ENCODE assay signal across 1 cellular context in the genomic region with DNA sequence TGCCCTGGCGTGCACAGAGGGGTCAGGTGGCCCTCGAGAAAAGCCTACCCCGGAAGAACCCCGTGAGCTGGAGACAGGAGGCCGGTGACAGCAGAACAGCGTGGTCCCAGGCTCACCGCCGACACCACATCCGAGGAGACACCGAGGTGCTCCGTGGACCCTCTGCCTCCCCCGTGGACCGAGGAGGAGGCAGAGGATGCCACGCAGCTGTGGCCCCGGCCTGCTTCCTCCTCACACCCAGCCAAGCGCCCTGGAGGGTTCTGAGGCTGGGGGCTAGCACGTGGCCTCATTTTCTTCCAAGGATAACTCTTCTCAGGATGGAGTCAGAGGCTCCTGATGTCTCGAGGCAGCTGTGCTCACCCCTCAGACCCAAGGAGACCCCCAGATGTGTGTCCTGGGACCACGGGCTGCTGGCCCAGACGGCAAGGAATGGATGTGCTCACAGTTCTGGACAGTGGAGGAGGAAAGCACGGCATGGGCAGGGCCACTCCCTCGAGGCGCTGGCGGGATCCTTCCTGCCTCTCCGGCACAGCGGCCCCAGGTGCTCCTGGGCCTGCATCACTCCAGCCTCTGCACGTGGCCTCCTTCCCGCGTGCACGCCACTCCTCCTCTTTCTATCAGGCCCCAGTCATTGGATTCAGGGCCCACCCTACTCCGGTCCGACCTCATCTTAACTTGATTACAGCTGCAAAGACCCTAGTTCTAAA.
TF ChIP-seq lines count a peak whose summit lies in the region.

No MANE protein-coding gene starts in this region.

TF ChIP-seq in SK-N-SH treated with all-trans-retinoic acid at 6 μM for 48 hours, 23 proteins besides CTCF, POLR2A, EP300 and RAD21 (continued from another document):
- TF ChIP-seq, protein P1, sequence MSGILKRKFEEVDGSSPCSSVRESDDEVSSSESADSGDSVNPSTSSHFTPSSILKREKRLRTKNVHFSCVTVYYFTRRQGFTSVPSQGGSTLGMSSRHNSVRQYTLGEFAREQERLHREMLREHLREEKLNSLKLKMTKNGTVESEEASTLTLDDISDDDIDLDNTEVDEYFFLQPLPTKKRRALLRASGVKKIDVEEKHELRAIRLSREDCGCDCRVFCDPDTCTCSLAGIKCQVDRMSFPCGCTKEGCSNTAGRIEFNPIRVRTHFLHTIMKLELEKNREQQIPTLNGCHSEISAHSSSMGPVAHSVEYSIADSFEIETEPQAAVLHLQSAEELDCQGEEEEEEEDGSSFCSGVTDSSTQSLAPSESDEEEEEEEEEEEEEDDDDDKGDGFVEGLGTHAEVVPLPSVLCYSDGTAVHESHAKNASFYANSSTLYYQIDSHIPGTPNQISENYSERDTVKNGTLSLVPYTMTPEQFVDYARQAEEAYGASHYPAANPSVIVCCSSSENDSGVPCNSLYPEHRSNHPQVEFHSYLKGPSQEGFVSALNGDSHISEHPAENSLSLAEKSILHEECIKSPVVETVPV (CRISPR knock-in tag; IDR thresholded peaks at IDR 0.05), result no peak
- TF ChIP-seq ZNF8 (CRISPR knock-in tag; IDR thresholded peaks at IDR 0.05), result no peak
- TF ChIP-seq ZC3H10 (CRISPR knock-in tag; IDR thresholded peaks at IDR 0.05), result no peak
- TF ChIP-seq, protein P2, sequence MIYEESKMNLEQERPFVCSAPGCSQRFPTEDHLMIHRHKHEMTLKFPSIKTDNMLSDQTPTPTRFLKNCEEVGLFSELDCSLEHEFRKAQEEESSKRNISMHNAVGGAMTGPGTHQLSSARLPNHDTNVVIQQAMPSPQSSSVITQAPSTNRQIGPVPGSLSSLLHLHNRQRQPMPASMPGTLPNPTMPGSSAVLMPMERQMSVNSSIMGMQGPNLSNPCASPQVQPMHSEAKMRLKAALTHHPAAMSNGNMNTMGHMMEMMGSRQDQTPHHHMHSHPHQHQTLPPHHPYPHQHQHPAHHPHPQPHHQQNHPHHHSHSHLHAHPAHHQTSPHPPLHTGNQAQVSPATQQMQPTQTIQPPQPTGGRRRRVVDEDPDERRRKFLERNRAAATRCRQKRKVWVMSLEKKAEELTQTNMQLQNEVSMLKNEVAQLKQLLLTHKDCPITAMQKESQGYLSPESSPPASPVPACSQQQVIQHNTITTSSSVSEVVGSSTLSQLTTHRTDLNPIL (CRISPR knock-in tag; IDR thresholded peaks at IDR 0.05; ENCODE audit: low read depth), result no peak
- TF ChIP-seq, protein P3, sequence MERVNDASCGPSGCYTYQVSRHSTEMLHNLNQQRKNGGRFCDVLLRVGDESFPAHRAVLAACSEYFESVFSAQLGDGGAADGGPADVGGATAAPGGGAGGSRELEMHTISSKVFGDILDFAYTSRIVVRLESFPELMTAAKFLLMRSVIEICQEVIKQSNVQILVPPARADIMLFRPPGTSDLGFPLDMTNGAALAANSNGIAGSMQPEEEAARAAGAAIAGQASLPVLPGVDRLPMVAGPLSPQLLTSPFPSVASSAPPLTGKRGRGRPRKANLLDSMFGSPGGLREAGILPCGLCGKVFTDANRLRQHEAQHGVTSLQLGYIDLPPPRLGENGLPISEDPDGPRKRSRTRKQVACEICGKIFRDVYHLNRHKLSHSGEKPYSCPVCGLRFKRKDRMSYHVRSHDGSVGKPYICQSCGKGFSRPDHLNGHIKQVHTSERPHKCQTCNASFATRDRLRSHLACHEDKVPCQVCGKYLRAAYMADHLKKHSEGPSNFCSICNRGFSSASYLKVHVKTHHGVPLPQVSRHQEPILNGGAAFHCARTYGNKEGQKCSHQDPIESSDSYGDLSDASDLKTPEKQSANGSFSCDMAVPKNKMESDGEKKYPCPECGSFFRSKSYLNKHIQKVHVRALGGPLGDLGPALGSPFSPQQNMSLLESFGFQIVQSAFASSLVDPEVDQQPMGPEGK (CRISPR knock-in tag; IDR thresholded peaks at IDR 0.05; ENCODE audit: borderline replicate concordance), result no peak
- no peak for TF ChIP-seq ZFP3 (CRISPR knock-in tag; IDR thresholded peaks at IDR 0.05)
- no peak for TF ChIP-seq TCF4 (CRISPR knock-in tag; IDR thresholded peaks at IDR 0.05; ENCODE audit: borderline replicate concordance)
- TF ChIP-seq, protein P4, sequence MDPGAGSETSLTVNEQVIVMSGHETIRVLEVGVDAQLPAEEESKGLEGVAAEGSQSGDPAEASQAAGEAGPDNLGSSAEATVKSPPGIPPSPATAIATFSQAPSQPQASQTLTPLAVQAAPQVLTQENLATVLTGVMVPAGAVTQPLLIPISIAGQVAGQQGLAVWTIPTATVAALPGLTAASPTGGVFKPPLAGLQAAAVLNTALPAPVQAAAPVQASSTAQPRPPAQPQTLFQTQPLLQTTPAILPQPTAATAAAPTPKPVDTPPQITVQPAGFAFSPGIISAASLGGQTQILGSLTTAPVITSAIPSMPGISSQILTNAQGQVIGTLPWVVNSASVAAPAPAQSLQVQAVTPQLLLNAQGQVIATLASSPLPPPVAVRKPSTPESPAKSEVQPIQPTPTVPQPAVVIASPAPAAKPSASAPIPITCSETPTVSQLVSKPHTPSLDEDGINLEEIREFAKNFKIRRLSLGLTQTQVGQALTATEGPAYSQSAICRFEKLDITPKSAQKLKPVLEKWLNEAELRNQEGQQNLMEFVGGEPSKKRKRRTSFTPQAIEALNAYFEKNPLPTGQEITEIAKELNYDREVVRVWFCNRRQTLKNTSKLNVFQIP (CRISPR knock-in tag; IDR thresholded peaks at IDR 0.05; ENCODE audit: borderline replicate concordance, low read depth), result no peak
- no peak for TF ChIP-seq ZFP30 (CRISPR knock-in tag; IDR thresholded peaks at IDR 0.05)
- no peak for TF ChIP-seq ARNTL (CRISPR knock-in tag; IDR thresholded peaks at IDR 0.05; ENCODE audit: borderline replicate concordance, low read depth)
- TF ChIP-seq BACH2 (CRISPR knock-in tag; IDR thresholded peaks at IDR 0.05; ENCODE audit: borderline replicate concordance), result no peak
- TF ChIP-seq, protein P5, sequence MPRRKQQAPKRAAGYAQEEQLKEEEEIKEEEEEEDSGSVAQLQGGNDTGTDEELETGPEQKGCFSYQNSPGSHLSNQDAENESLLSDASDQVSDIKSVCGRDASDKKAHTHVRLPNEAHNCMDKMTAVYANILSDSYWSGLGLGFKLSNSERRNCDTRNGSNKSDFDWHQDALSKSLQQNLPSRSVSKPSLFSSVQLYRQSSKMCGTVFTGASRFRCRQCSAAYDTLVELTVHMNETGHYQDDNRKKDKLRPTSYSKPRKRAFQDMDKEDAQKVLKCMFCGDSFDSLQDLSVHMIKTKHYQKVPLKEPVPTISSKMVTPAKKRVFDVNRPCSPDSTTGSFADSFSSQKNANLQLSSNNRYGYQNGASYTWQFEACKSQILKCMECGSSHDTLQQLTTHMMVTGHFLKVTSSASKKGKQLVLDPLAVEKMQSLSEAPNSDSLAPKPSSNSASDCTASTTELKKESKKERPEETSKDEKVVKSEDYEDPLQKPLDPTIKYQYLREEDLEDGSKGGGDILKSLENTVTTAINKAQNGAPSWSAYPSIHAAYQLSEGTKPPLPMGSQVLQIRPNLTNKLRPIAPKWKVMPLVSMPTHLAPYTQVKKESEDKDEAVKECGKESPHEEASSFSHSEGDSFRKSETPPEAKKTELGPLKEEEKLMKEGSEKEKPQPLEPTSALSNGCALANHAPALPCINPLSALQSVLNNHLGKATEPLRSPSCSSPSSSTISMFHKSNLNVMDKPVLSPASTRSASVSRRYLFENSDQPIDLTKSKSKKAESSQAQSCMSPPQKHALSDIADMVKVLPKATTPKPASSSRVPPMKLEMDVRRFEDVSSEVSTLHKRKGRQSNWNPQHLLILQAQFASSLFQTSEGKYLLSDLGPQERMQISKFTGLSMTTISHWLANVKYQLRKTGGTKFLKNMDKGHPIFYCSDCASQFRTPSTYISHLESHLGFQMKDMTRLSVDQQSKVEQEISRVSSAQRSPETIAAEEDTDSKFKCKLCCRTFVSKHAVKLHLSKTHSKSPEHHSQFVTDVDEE (CRISPR knock-in tag; IDR thresholded peaks at IDR 0.05), result no peak
- TF ChIP-seq ZNF565 (CRISPR knock-in tag; conservative IDR thresholded peaks at IDR 0.05; ENCODE audit: low read depth), result no peak
- no peak for TF ChIP-seq RARB (CRISPR knock-in tag; IDR thresholded peaks at IDR 0.05)
- TF ChIP-seq ISL1 (CRISPR knock-in tag; IDR thresholded peaks at IDR 0.05), result no peak
- TF ChIP-seq ESRRG (CRISPR knock-in tag; IDR thresholded peaks at IDR 0.05), result no peak
